In genomic region chr3:189276481-189277190, GRCh38 we compare ENCODE assay signal across 8 cellular contexts.
DNase-seq lines count a peak whose midpoint lies in the region; ATAC-seq and TF ChIP-seq lines count a peak whose summit lies in the region.

No MANE protein-coding gene starts in this region.

- H3K4me1 ChIP-seq in OCI-LY3 (ENCODE audit: low read length) (peaks cover 49% of the 10 kb centered on the region), smooth muscle cell (ENCODE audit: low read depth) (no peaks in the 10 kb centered on the region)

- H4K20me1 ChIP-seq in OCI-LY3 (ENCODE audit: insufficient read depth, low read length) (no peaks in the 10 kb centered on the region), smooth muscle cell (ENCODE audit: low read depth) (no peaks in the 10 kb centered on the region)

- H3K27ac ChIP-seq in OCI-LY3 (ENCODE audit: low read length) (peak overlapping the region; percentile 61), smooth muscle cell (ENCODE audit: low read depth) (peak overlapping the region; percentile 84)

- peak; percentile 27 for DNase-seq in DMS79 treated with DMSO at 0.1 percent for 48 hours (lab: John Stamatoyannopoulos, UW)
- DNase-seq in DMS79 (lab: John Stamatoyannopoulos, UW) = no peak
- DNase-seq in fibroblast of peridontal ligament (ENCODE audit: extremely low read depth) = peak; percentile 90
- no peak for DNase-seq in smooth muscle cell (lab: John Stamatoyannopoulos, UW; ENCODE audit: unreplicated experiment)
- DNase-seq in NCI-H345 (lab: John Stamatoyannopoulos, UW) = no peak
- DNase-seq in activated gamma-delta T cell treated with Interleukin-2 at 50 U/mL for 16 hours = no peak

- H3K36me3 ChIP-seq in OCI-LY3 (replicated peaks; ENCODE audit: low read depth, low read length) = no peaks in the 10 kb centered on the region
- H3K36me3 ChIP-seq in smooth muscle cell (ENCODE audit: low read depth) = no peaks in the 10 kb centered on the region

- WGBS in smooth muscle cell (ENCODE audit: low lambda C conversion rate) = 31% methylated on average over 5 of the region's 5 CpGs

- ATAC-seq in HG03378 (IDR thresholded peaks at IDR 0.05; ENCODE audit: unreplicated experiment) = no peak

- H3F3A ChIP-seq in smooth muscle cell (ENCODE audit: low read depth) = peaks cover 15% of the 10 kb centered on the region

- H3K9me3 ChIP-seq in OCI-LY3 (ENCODE audit: insufficient read depth, low read length) (no peaks in the 10 kb centered on the region), smooth muscle cell (replicated peaks; ENCODE audit: low read depth) (no peaks in the 10 kb centered on the region)

- TF ChIP-seq CTCF in OCI-LY3 (IDR thresholded peaks at IDR 0.05; ENCODE audit: low read depth, low read length) (no peak), smooth muscle cell (IDR thresholded peaks at IDR 0.05; ENCODE audit: borderline replicate concordance, insufficient read depth, poor library complexity, severe bottlenecking) (no peak)

- H3K79me2 ChIP-seq in OCI-LY3 (ENCODE audit: low read length) (no peaks in the 10 kb centered on the region), smooth muscle cell (ENCODE audit: low read depth) (no peaks in the 10 kb centered on the region)

- H3K9ac ChIP-seq in OCI-LY3 (ENCODE audit: low read length) = peak overlapping the region; percentile 34
- H3K9ac ChIP-seq in smooth muscle cell (ENCODE audit: low read depth) = peak overlapping the region; percentile 63

- H3K4me2 ChIP-seq in OCI-LY3 (ENCODE audit: low read length) (peak overlapping the region; percentile 71), smooth muscle cell (peak overlapping the region; percentile 56)

- H2AFZ ChIP-seq in OCI-LY3 (ENCODE audit: low read depth, low read length) (no peak overlapping the region), smooth muscle cell (ENCODE audit: low read depth) (no peak overlapping the region)

- peaks cover 3% of the 10 kb centered on the region; the same call in 1 of the 2 replicates for H3K27me3 ChIP-seq in OCI-LY3 (ENCODE audit: low read depth, low read length)
- H3K27me3 ChIP-seq in smooth muscle cell (ENCODE audit: low read depth) = no peaks in the 10 kb centered on the region

- H3K4me3 ChIP-seq in OCI-LY3 (ENCODE audit: low read length) (peak overlapping the region; percentile 50), smooth muscle cell (no peak overlapping the region)

Comparison
In these comparisons a context has a peak if more than half of its experiments do, and no peak if none do; other contexts are left out.
1. DNase-seq: peak in DMS79 treated with DMSO at 0.1 percent for 48 hours (single experiment) and fibroblast of peridontal ligament (single experiment); none in DMS79 (single experiment), smooth muscle cell (single experiment), NCI-H345 (single experiment) and activated gamma-delta T cell treated with Interleukin-2 at 50 U/mL for 16 hours (single experiment).